In the genomic region with DNA sequence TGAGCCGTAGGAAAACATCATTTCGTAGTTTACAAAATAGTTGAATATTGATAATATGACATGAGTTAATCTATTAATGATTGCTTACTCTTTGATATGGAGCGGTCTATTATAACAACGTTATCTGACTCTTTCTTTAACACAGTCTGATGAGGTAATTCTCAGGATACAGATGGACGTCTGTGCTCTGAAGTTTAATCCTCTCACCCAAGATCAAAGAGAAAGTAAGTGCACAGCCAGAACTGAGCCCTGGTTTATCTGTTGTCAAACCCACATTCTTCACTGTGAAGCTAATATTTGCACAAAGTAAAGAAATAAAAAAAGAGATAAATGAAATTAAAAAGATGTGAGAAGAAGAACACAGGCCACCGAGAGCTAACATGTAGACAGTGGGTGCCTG, we compare ENCODE assay signal across 24 cellular contexts.
"Had no signal": no experiment of that assay in that cellular context is flagged by ENCODE, and none has a peak within 500 bp of the region (broad histone marks: within the 10 kb centered on the region; RNA-seq: fewer than 3 reads in every experiment).

No MANE protein-coding gene starts in this region.

- H3K27ac ChIP-seq: breast epithelium, SJSA1 had no signal

- FAIRE-seq: RCC 7860 had no signal

- H3K36me3 ChIP-seq: breast epithelium, SJSA1 had no signal

- DNase-seq: activated CD4-positive, alpha-beta T cell treated with anti-CD3 and anti-CD28 coated beads for 4 hours; activated CD8-positive, alpha-beta memory T cell treated with anti-CD3 and anti-CD28 coated beads, Interleukin-2, amount 10 ng/mL, durations not matched to agents 7 days and 5 days; activated effector memory CD4-positive, alpha-beta T cell treated with Interleukin-2 at 50 U/mL for 16 hours; activated naive CD4-positive, alpha-beta T cell; activated T-cell treated with anti-CD3 and anti-CD28 coated beads, Interleukin-2, amount 50 U/mL, for 24 hours; aorta; caudate nucleus; KG1; NCI-H1048; NCI-H1417; NCI-H1930; NCI-H2171; NCI-H2227 treated with DMSO at 0.1 percent for 48 hours; NCI-H446 treated with DMSO at 0.1 percent for 48 hours; NCI-H526; NCI-H774; PC-3; SHP77; SW 1271 had no signal

- ATAC-seq: activated CD4-positive, CD25-positive, alpha-beta regulatory T cell treated with anti-CD3 and anti-CD28 coated beads, Interleukin-2, amount 50 U/mL, for 24 hours; activated CD8-positive, alpha-beta memory T cell treated with anti-CD3 and anti-CD28 coated beads, Interleukin-2, amount 10 ng/mL, durations not matched to agents 7 days and 5 days; PC-3; SK-N-SH treated with all-trans-retinoic acid at 6 μM for 48 hours had no signal

- H3K4me3 ChIP-seq: breast epithelium, SJSA1 had no signal

- H3K9me3 ChIP-seq: breast epithelium, SJSA1 had no signal

- H3K27me3 ChIP-seq: breast epithelium, SJSA1 had no signal

- H3K4me1 ChIP-seq: breast epithelium, SJSA1 had no signal
